ENCODE assay signal across 31 cellular contexts in the genomic region with DNA sequence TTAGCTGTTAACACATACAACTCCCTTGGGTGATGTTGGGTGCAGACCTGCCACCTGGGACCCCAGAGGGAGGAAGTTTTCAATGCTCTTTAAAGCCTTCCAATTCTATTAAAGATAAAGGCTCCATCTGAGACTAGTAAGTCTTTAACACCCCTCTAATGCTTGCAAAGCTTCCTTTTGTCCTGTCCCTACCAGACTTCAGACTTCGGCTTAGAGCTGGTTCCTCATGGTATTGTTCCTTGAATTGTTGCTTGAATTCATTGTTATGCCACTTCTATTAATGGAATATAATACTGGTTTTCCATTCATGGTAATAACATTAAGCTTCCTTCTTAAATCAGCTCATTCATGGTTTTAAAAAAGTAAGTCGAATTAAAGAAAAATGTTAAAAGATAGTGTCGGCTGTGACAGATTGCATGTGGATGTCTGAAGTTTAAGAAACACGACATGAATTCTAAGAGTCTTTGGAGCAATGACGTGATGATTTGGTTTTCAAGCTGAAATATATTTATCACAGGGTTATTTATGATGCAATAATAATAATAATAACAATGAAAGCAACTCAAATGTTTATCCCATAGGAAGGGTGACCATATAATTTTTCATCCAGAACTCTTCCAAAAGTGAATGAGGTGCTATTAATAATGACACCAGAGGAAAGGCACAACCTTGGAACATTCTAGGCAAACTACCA. TPM values are rescaled to one million over a fixed set of nuclear protein-coding genes. Genes with fewer than 3 reads are reported as not detected.
"Had no signal": no experiment of that assay in that cellular context is flagged by ENCODE, and none has a peak within 500 bp of the region (broad histone marks: within the 10 kb centered on the region; RNA-seq: fewer than 3 reads in every experiment).

No MANE protein-coding gene starts in this region.

- H3K27me3 ChIP-seq: body of pancreas, breast epithelium had no signal

- H3K27ac Mint-ChIP-seq: activated CD4-positive, alpha-beta T cell treated with anti-CD3 and anti-CD28 coated beads for 36 hours; activated CD4-positive, alpha-beta T cell treated with anti-CD3 and anti-CD28 coated beads, Interleukin-2, amount 10 ng/mL, durations not matched to agents 7 days and 5 days; activated CD8-positive, alpha-beta T cell treated with anti-CD3 and anti-CD28 coated beads, Interleukin-2, amount 10 ng/mL, durations not matched to agents 7 days and 5 days; activated naive CD4-positive, alpha-beta T cell treated with anti-CD3 and anti-CD28 coated beads for 36 hours; activated naive CD4-positive, alpha-beta T cell treated with anti-CD3 and anti-CD28 coated beads, Interleukin-2, amount 50 U/mL, for 72 hours; activated T-cell treated with anti-CD3 and anti-CD28 coated beads, Interleukin-2, amount 50 U/mL, for 24 hours; WTC11 had no signal

- H3K4me1 Mint-ChIP-seq: activated CD4-positive, alpha-beta T cell treated with anti-CD3 and anti-CD28 coated beads for 36 hours; activated CD4-positive, alpha-beta T cell treated with anti-CD3 and anti-CD28 coated beads, Interleukin-2, amount 10 ng/mL, durations not matched to agents 7 days and 5 days had no signal

- DNase-seq: activated CD4-positive, alpha-beta T cell treated with anti-CD3 and anti-CD28 coated beads for 36 hours; activated CD4-positive, alpha-beta T cell treated with anti-CD3 and anti-CD28 coated beads, Interleukin-2, amount 10 ng/mL, durations not matched to agents 7 days and 5 days; activated CD4-positive, alpha-beta T cell treated with anti-CD3 and anti-CD28 coated beads, Interleukin-2, amount 50 U/mL, for 48 hours; activated CD8-positive, alpha-beta T cell treated with anti-CD3 and anti-CD28 coated beads, Interleukin-2, amount 10 ng/mL, durations not matched to agents 7 days and 5 days; activated gamma-delta T cell treated with Interleukin-2 at 50 U/mL for 16 hours; activated naive CD4-positive, alpha-beta T cell treated with anti-CD3 and anti-CD28 coated beads for 36 hours; activated T-cell treated with anti-CD3 and anti-CD28 coated beads, Interleukin-2, amount 50 U/mL, for 24 hours; body of pancreas; NCI-H1048; NCI-H1436 treated with DMSO at 0.1 percent for 48 hours; NCI-H1694 treated with DMSO at 0.1 percent for 48 hours; NCI-H2029; NCI-H345; NCI-H524 treated with DMSO at 0.1 percent for 48 hours; SHP77; SJCRH30 had no signal

- H3K36me3 ChIP-seq: adrenal gland, breast epithelium, SJCRH30 had no signal

- H3K4me3 Mint-ChIP-seq: activated CD4-positive, alpha-beta T cell treated with anti-CD3 and anti-CD28 coated beads for 36 hours; activated CD4-positive, alpha-beta T cell treated with anti-CD3 and anti-CD28 coated beads, Interleukin-2, amount 10 ng/mL, durations not matched to agents 7 days and 5 days; activated CD8-positive, alpha-beta T cell treated with anti-CD3 and anti-CD28 coated beads, Interleukin-2, amount 10 ng/mL, durations not matched to agents 7 days and 5 days; activated naive CD4-positive, alpha-beta T cell treated with anti-CD3 and anti-CD28 coated beads for 36 hours; activated T-cell treated with anti-CD3 and anti-CD28 coated beads, Interleukin-2, amount 50 U/mL, for 24 hours; WTC11 had no signal

- H3K9me3 ChIP-seq: adrenal gland, body of pancreas, breast epithelium, SJCRH30 had no signal

- H3K4me3 ChIP-seq: adrenal gland, body of pancreas, breast epithelium, SJCRH30, SK-N-MC had no signal

- ATAC-seq: activated CD4-positive, alpha-beta T cell treated with anti-CD3 and anti-CD28 coated beads for 36 hours; activated CD4-positive, CD25-positive, alpha-beta regulatory T cell treated with anti-CD3 and anti-CD28 coated beads, Interleukin-2, amount 50 U/mL, for 24 hours; activated CD8-positive, alpha-beta T cell treated with anti-CD3 and anti-CD28 coated beads, Interleukin-2, amount 10 ng/mL, durations not matched to agents 7 days and 5 days; activated naive CD4-positive, alpha-beta T cell treated with anti-CD3 and anti-CD28 coated beads, Interleukin-2, amount 50 U/mL, for 72 hours; body of pancreas; Panc1; WTC11 had no signal

- H3K36me3 Mint-ChIP-seq: activated naive CD4-positive, alpha-beta T cell treated with anti-CD3 and anti-CD28 coated beads, Interleukin-2, amount 50 U/mL, for 72 hours; WTC11 had no signal

- H3K9me3 Mint-ChIP-seq: activated CD4-positive, alpha-beta T cell treated with anti-CD3 and anti-CD28 coated beads, Interleukin-2, amount 10 ng/mL, durations not matched to agents 7 days and 5 days; activated naive CD4-positive, alpha-beta T cell treated with anti-CD3 and anti-CD28 coated beads for 36 hours; activated naive CD4-positive, alpha-beta T cell treated with anti-CD3 and anti-CD28 coated beads, Interleukin-2, amount 50 U/mL, for 72 hours; activated T-cell treated with anti-CD3 and anti-CD28 coated beads, Interleukin-2, amount 50 U/mL, for 24 hours had no signal

- FAIRE-seq: astrocyte, TTC549 had no signal

- H3K27ac ChIP-seq: adrenal gland, body of pancreas, breast epithelium, SJCRH30, SK-N-MC had no signal

- H3K4me1 ChIP-seq: adrenal gland, body of pancreas, breast epithelium, SJCRH30 had no signal

RNA-seq across cellular contexts. Expression of a gene that starts 21.8 kb away (rescaled TPM):
- total RNA-seq: activated CD4-positive, alpha-beta T cell treated with anti-CD3 and anti-CD28 coated beads for 36 hours; activated CD4-positive, alpha-beta T cell treated with anti-CD3 and anti-CD28 coated beads, Interleukin-2, amount 10 ng/mL, durations not matched to agents 7 days and 5 days; activated CD8-positive, alpha-beta T cell treated with anti-CD3 and anti-CD28 coated beads, Interleukin-2, amount 10 ng/mL, durations not matched to agents 7 days and 5 days; activated naive CD4-positive, alpha-beta T cell treated with anti-CD3 and anti-CD28 coated beads for 36 hours; activated naive CD4-positive, alpha-beta T cell treated with anti-CD3 and anti-CD28 coated beads, Interleukin-2, amount 50 U/mL, for 72 hours; adrenal gland; astrocyte; body of pancreas; breast epithelium; cardiac septum; MCF 10A; NCI-H460; RPMI7951; SJCRH30; T-helper 1 cell treated with Interleukin-12 subunit alpha and Interleukin-12 subunit beta and Interleukin-4 antibody, amounts not matched to agents 30 ng/mL and 1 ng/mL, for 36 hours; T-helper 2 cell treated with Interferon-gamma antibody and Interleukin-4, amounts not matched to agents 100 ng/mL and 5 ng/mL, for 36 hours had no signal
- polyA plus RNA-seq: adrenal gland had no signal
